Comparison of ENCODE assay signal across 23 cellular contexts in the genomic region with DNA sequence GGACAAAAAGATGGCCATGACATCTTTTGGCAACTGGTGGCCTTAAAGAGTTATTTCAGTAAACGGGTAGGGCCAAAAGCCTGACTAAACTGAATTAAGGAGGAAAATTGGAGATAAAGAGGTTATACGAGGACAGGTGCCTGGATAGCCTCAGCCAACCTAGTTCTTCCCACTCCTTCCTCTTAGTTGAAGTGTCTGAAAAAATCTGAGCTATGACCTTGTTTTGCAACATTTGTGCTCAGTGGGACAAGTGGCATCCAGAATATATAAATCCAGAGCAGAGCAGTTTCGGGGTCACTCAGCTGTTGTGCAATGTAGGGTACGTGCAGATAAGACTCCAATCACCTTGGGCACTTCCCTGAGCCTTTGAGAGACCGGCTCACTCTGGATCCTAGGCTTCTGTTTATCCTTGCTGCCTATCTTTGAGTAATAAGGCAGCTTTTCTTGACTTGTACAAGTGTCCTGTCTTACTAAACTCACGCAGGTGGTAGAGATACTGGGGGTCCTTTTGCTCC.
"Had no signal": no experiment of that assay in that cellular context is flagged by ENCODE, and none has a peak within 500 bp of the region (broad histone marks: within the 10 kb centered on the region; RNA-seq: fewer than 3 reads in every experiment).

No MANE protein-coding gene starts in this region.

- H3K9ac ChIP-seq: KMS-11, SK-N-SH had no signal

- H3K4me3 ChIP-seq: SJSA1 had no signal

- ATAC-seq: HepG2 had no signal

- H3K9me3 ChIP-seq: SJSA1, SK-N-SH had no signal

- DNase-seq: IMR-90, Kasumi-1, MM.1S, NCI-H1048, NCI-H1105, NCI-H1417, NCI-H1436 treated with DMSO at 0.1 percent for 48 hours, NCI-H1694, NCI-H187 treated with DMSO at 0.1 percent for 48 hours, NCI-H2029 treated with DMSO at 0.1 percent for 48 hours, NCI-H2171 treated with DMSO at 0.1 percent for 48 hours, NCI-H345, NCI-H446 treated with DMSO at 0.1 percent for 48 hours, NCI-H510A treated with DMSO at 0.1 percent for 48 hours, NCI-H526, Right ventricle myocardium superior, RPMI8226, SIG-M5, SK-N-SH, SW 1271 had no signal

- H3K27ac ChIP-seq: KMS-11, SJSA1 had no signal

- H3K36me3 ChIP-seq: SJSA1 had no signal

- H3K27me3 ChIP-seq: SJSA1 had no signal

- H3K4me1 ChIP-seq: SJSA1 had no signal
